ENCODE assay signal across 13 cellular contexts in genomic region chr11:28690746-28691145, GRCh38.
"Had no signal": no experiment of that assay in that cellular context is flagged by ENCODE, and none has a peak within 500 bp of the region (broad histone marks: within the 10 kb centered on the region; RNA-seq: fewer than 3 reads in every experiment).

No MANE protein-coding gene starts in this region.

- H3K4me1 Mint-ChIP-seq: activated naive CD4-positive, alpha-beta T cell treated with anti-CD3 and anti-CD28 coated beads, Interleukin-2, amount 50 U/mL, for 24 hours; naive B cell; stimulated activated effector memory CD8-positive, alpha-beta T cell treated with anti-CD3 and anti-CD28 coated beads, Interleukin-12 subunit alpha, Interleukin-12 subunit beta, amount 100 ng/mL, for 72 hours had no signal

- H3K4me1 ChIP-seq: esophagus squamous epithelium, lower lobe of right lung, tibial artery, uterus had no signal

- H3K9me3 Mint-ChIP-seq: activated naive CD4-positive, alpha-beta T cell treated with anti-CD3 and anti-CD28 coated beads, Interleukin-2, amount 50 U/mL, for 24 hours had no signal

- H3K4me3 Mint-ChIP-seq: activated naive CD4-positive, alpha-beta T cell treated with anti-CD3 and anti-CD28 coated beads, Interleukin-2, amount 50 U/mL, for 24 hours; stimulated activated effector memory CD8-positive, alpha-beta T cell treated with anti-CD3 and anti-CD28 coated beads, Interleukin-12 subunit alpha, Interleukin-12 subunit beta, amount 100 ng/mL, for 72 hours had no signal

- ATAC-seq: activated CD4-positive, CD25-positive, alpha-beta regulatory T cell treated with anti-CD3 and anti-CD28 coated beads, Interleukin-2, amount 50 U/mL, for 24 hours; left cardiac atrium; lower lobe of right lung; stimulated activated effector memory CD8-positive, alpha-beta T cell treated with anti-CD3 and anti-CD28 coated beads, Interleukin-12 subunit alpha, Interleukin-12 subunit beta, amount 100 ng/mL, for 72 hours had no signal

- DNase-seq: anterior cingulate cortex, esophagus squamous epithelium, left cardiac atrium, lower lobe of right lung, naive B cell, posterior cingulate gyrus, T-helper 2 cell, tibial artery, uterus had no signal

- H3K27me3 ChIP-seq: esophagus squamous epithelium, neutrophil, tibial artery, uterus had no signal

- H3K27ac ChIP-seq: esophagus squamous epithelium, lower lobe of right lung, neutrophil, tibial artery, uterus had no signal

- H3K4me3 ChIP-seq: esophagus squamous epithelium, lower lobe of right lung, tibial artery, uterus had no signal

- H3K9me3 ChIP-seq: esophagus squamous epithelium, lower lobe of right lung, neutrophil, tibial artery, uterus had no signal

- H3K27ac Mint-ChIP-seq: activated naive CD4-positive, alpha-beta T cell treated with anti-CD3 and anti-CD28 coated beads, Interleukin-2, amount 50 U/mL, for 24 hours; naive B cell; stimulated activated effector memory CD8-positive, alpha-beta T cell treated with anti-CD3 and anti-CD28 coated beads, Interleukin-12 subunit alpha, Interleukin-12 subunit beta, amount 100 ng/mL, for 72 hours had no signal

- H3K27me3 Mint-ChIP-seq: activated naive CD4-positive, alpha-beta T cell treated with anti-CD3 and anti-CD28 coated beads, Interleukin-2, amount 50 U/mL, for 24 hours; naive B cell had no signal

- H3K36me3 Mint-ChIP-seq: activated naive CD4-positive, alpha-beta T cell treated with anti-CD3 and anti-CD28 coated beads, Interleukin-2, amount 50 U/mL, for 24 hours; naive B cell; stimulated activated effector memory CD8-positive, alpha-beta T cell treated with anti-CD3 and anti-CD28 coated beads, Interleukin-12 subunit alpha, Interleukin-12 subunit beta, amount 100 ng/mL, for 72 hours had no signal

- H3K36me3 ChIP-seq: esophagus squamous epithelium, lower lobe of right lung, neutrophil, tibial artery, uterus had no signal
